Comparison of ENCODE assay signal across 1 cellular context in the genomic region with DNA sequence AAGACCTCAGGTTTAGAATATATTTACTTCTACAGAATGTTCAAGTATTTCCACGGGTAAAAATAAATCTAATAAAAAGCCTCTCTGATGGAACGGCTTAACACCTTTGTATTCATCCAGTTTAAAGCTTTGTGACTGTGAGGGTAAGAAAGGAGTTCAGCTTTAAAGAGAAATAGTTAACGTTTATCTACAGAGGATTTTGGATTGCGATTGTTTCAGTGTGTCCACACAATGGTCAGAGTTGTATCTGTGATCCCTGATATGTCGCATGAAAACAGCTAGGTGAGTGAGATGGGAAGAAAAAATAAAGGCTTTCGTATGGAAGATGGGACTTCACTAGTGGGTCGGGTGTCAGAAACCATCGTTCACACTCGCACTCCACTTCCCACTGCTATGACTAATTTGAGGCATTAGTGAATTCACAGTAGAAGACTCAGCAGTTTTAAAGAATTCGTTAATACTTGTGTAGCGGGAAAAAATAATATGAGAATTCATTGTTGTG.
TF ChIP-seq lines count a peak whose summit lies in the region.

No MANE protein-coding gene starts in this region.

TF ChIP-seq in IMR-90, 13 proteins besides CTCF, POLR2A, EP300 and RAD21:
- TF ChIP-seq MAZ (IDR thresholded peaks at IDR 0.05; ENCODE audit: borderline replicate concordance, low read depth, low read length) (no peak), BHLHE40 (IDR thresholded peaks at IDR 0.05; ENCODE audit: low read depth, low read length) (no peak), CEBPB (IDR thresholded peaks at IDR 0.05; ENCODE audit: low read depth, low read length) (no peak), RFX5 (IDR thresholded peaks at IDR 0.05; ENCODE audit: low read depth, low read length) (no peak), MXI1 (IDR thresholded peaks at IDR 0.05; ENCODE audit: borderline replicate concordance, low read depth, low read length) (no peak), MAFK (IDR thresholded peaks at IDR 0.05; ENCODE audit: low read depth, low read length) (peak; percentile 45; the same call in 1 of the 2 replicates), FOS (IDR thresholded peaks at IDR 0.05; ENCODE audit: low read depth, low read length) (0 out of 2 replicates have a peak, but pooled peaks have one; percentile 8)
TF ChIP-seq in IMR-90: peak in this region for 2.
